Comparison of ENCODE assay signal across 9 cellular contexts in the genomic region with DNA sequence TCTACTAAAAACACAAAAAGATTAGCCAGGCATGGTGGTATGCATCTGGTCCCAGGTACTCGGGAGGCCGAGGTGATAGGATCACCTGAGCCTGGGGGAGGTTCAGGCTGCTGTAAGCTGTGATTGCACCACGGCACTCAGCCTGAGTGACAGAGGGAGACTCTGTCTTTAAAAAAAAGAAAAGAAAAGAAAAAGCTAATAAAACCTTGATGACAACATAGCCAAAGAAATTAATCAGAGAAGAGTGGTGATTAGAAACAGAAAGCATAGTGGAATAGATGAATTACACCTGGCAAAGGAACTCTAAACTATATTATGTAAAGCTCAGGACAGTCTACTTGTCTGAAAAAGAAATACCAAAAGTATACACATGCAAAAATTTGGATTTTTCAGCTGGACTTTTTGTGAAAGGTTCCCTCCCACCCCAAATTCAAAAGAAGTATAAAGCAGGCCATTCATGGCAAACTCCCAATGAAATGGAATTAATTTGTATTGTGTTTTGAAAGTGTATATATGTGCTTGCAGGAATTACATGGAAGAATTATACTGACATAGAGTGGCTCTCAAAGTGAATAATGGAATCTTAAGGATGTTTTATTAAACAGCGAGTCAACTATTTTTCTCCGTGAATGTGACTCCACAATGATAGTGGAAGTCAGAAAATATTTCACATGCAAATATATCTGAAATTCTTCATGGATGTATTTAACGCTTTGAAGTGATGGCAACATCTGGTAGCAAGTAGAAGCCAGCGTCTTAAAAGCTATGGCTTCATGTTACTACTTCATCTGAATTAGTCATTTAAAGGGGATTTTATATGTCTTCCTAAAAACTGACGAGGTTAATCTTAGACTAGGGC. TPM values are rescaled to one million over a fixed set of nuclear protein-coding genes. Genes with fewer than 3 reads are reported as not detected.
DNase-seq lines count a peak whose midpoint lies in the region; ATAC-seq and TF ChIP-seq lines count a peak whose summit lies in the region.
"Had no signal": no experiment of that assay in that cellular context is flagged by ENCODE, and none has a peak within 500 bp of the region (broad histone marks: within the 10 kb centered on the region; RNA-seq: fewer than 3 reads in every experiment).

No MANE protein-coding gene starts in this region.

- peaks cover 24% of the 10 kb centered on the region for H3K4me1 Mint-ChIP-seq in activated CD4-positive, alpha-beta T cell treated with anti-CD3 and anti-CD28 coated beads for 36 hours

- no peak for ATAC-seq in activated CD4-positive, alpha-beta T cell treated with anti-CD3 and anti-CD28 coated beads for 36 hours
- ATAC-seq in lower lobe of right lung (peak; percentile 67 to 83), upper lobe of left lung (ENCODE audit: low FRiP score in 2 of 2) (no peak), HG03442 (IDR thresholded peaks at IDR 0.05; ENCODE audit: unreplicated experiment) (no peak), GM19467 (IDR thresholded peaks at IDR 0.05; ENCODE audit: unreplicated experiment) (no peak)

- H3K4me3 ChIP-seq in dorsolateral prefrontal cortex: peak overlapping the region in 28 of 59 donors; percentile 1 to 41 (median 14)
- H3K4me3 ChIP-seq in lower lobe of right lung: no peak overlapping the region
- H3K4me3 ChIP-seq in upper lobe of left lung: no peak overlapping the region

- H3K36me3 Mint-ChIP-seq in activated CD4-positive, alpha-beta T cell treated with anti-CD3 and anti-CD28 coated beads for 36 hours (ENCODE audit: low read depth): no peaks in the 10 kb centered on the region

- TF ChIP-seq EP300 in upper lobe of left lung (IDR thresholded peaks at IDR 0.05): no peak

- H3K4me1 ChIP-seq in lower lobe of right lung (peaks cover 29% of the 10 kb centered on the region), upper lobe of left lung (peaks cover 4 to 9% (median 7%) of the 10 kb centered on the region in 4 donors)

- H3K27ac Mint-ChIP-seq in activated CD4-positive, alpha-beta T cell treated with anti-CD3 and anti-CD28 coated beads for 36 hours: peak overlapping the region; percentile 63

- H3K27ac ChIP-seq in dorsolateral prefrontal cortex: peak overlapping the region; percentile 9 to 89 (median 70)
- peak overlapping the region; percentile 46 for H3K27ac ChIP-seq in lower lobe of right lung
- H3K27ac ChIP-seq in upper lobe of left lung: peak overlapping the region; percentile 30 to 61 (median 46)

- H3K9me3 ChIP-seq in lower lobe of right lung (no peaks in the 10 kb centered on the region), upper lobe of left lung (no peaks in the 10 kb centered on the region)

- no peaks in the 10 kb centered on the region for H3K9me3 Mint-ChIP-seq in activated CD4-positive, alpha-beta T cell treated with anti-CD3 and anti-CD28 coated beads for 36 hours (ENCODE audit: low read depth)

- no peak for DNase-seq in activated CD4-positive, alpha-beta T cell treated with anti-CD3 and anti-CD28 coated beads for 36 hours
- DNase-seq in activated CD4-positive, alpha-beta T cell treated with anti-CD3 and anti-CD28 coated beads for 1 hour: no peak
- no peak for DNase-seq in dorsolateral prefrontal cortex
- DNase-seq in lower lobe of right lung: peak; percentile 50
- DNase-seq in upper lobe of left lung: peak in 1 of 2 donors; percentile 60
- no peak for DNase-seq in GM10266 (ENCODE audit: extremely low spot score)
- DNase-seq: effector CD8-positive, alpha-beta T cell had no signal

- no peak for TF ChIP-seq POLR2A in upper lobe of left lung (IDR thresholded peaks at IDR 0.05)

- peaks cover 0 to 84% (median 16%) of the 10 kb centered on the region in 45 donors for H3K27me3 ChIP-seq in dorsolateral prefrontal cortex
- H3K27me3 ChIP-seq in lower lobe of right lung (ENCODE audit: low read depth): no peaks in the 10 kb centered on the region
- H3K27me3 ChIP-seq in upper lobe of left lung: no peaks in the 10 kb centered on the region

- WGBS in upper lobe of left lung, 2 donors: 32% methylated on average over 8 of the region's 8 CpGs

- H3K4me3 Mint-ChIP-seq in activated CD4-positive, alpha-beta T cell treated with anti-CD3 and anti-CD28 coated beads for 36 hours: no peak overlapping the region

- CTCF ChIA-PET in activated CD4-positive, alpha-beta T cell treated with anti-CD3 and anti-CD28 coated beads for 36 hours (lab: Charles Lee): no interaction called here

- H3K36me3 ChIP-seq in lower lobe of right lung: no peaks in the 10 kb centered on the region
- no peaks in the 10 kb centered on the region for H3K36me3 ChIP-seq in upper lobe of left lung

- POLR2A ChIA-PET in activated CD4-positive, alpha-beta T cell treated with anti-CD3 and anti-CD28 coated beads for 36 hours (lab: Charles Lee): no interaction called here

- intact Hi-C loops in activated CD4-positive, alpha-beta T cell treated with anti-CD3 and anti-CD28 coated beads for 36 hours (cut with DNase I, micrococcal nuclease): no loop called here
- intact Hi-C loops in dorsolateral prefrontal cortex (cut with DNase I) (no loop called here), lower lobe of right lung (cut with DNase I) (no loop called here)

- H3K27me3 Mint-ChIP-seq in activated CD4-positive, alpha-beta T cell treated with anti-CD3 and anti-CD28 coated beads for 36 hours: no peaks in the 10 kb centered on the region

- TF ChIP-seq CTCF in dorsolateral prefrontal cortex (IDR thresholded peaks at IDR 0.05 in 54 of 56, conservative IDR thresholded peaks at IDR 0.05 in 2 of 56; ENCODE audit: low read depth in 1 of 56, partially characterized antibody in 56 of 56) (no peak), lower lobe of right lung (IDR thresholded peaks at IDR 0.05) (no peak), upper lobe of left lung (IDR thresholded peaks at IDR 0.05) (no peak), GM10266 (IDR thresholded peaks at IDR 0.05; ENCODE audit: control insufficient read depth, insufficient read depth, low read depth, missing control alignments) (no peak)

RNA-seq across cellular contexts. Expression of a gene that starts 22.1 kb away (rescaled TPM):
- 1 to 10 TPM; 3.1 to 3.2 TPM for total RNA-seq in activated CD4-positive, alpha-beta T cell treated with anti-CD3 and anti-CD28 coated beads for 36 hours
- total RNA-seq in dorsolateral prefrontal cortex: 10 to 100 TPM; 33.8 to 96.0 (median 55.8) TPM
- 138 TPM for total RNA-seq in lower lobe of right lung
- 100 to 1,000 TPM in 5 of 6 donors, 10 to 100 TPM in 1; 56.6 to 199 (median 157) TPM for total RNA-seq in upper lobe of left lung

Comparison
In these comparisons a context has a peak if more than half of its experiments do, and no peak if none do; other contexts are left out.
1. ATAC-seq: peak in lower lobe of right lung (2 of 2); none in activated CD4-positive, alpha-beta T cell treated with anti-CD3 and anti-CD28 coated beads for 36 hours (single experiment), upper lobe of left lung (0 of 2), HG03442 (single experiment) and GM19467 (single experiment).
2. RNA of a gene that starts 22.1 kb away (total RNA-seq): 56.6 to 199 TPM in upper lobe of left lung, 138 TPM in lower lobe of right lung (single experiment) and 33.8 to 96.0 TPM in dorsolateral prefrontal cortex; 3.1 to 3.2 TPM in activated CD4-positive, alpha-beta T cell treated with anti-CD3 and anti-CD28 coated beads for 36 hours; every median in the first group is over 4 times any median in the second.
3. Peak in every context shown above with its lines, with median percentiles within 50 percentile points of each other: H3K27ac ChIP-seq.